ENCODE assay signal across 9 cellular contexts in the genomic region with DNA sequence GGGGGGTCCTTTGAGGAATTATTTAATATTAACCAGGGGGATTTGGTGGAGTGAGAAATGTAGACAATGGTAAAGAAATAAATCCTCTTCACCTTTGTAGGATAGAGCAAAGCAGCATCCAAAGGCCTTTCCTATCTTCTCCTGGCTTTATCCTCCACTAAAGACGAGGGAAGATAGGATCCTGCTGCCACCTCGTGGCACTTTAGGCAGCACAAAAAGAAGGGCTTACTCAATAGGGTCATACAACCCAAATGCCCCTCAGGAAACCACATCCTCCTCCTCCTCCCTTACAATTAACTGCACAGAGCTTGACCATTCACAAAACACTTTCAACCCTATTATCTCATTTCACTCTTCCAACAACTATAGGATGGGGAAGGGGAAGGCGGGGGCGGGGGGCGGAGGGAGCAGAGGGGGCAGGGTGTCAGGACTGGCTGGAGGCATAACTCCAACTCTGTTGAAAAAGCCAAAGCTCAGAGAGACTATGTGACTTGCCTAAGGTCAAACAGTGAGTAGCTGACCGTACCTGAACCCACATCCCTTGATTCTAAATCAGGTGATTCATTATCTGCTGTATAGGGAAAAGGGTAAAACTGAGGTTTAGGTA. TPM values are rescaled to one million over a fixed set of nuclear protein-coding genes. Genes with fewer than 3 reads are reported as not detected.
DNase-seq lines count a peak whose midpoint lies in the region.
"Had no signal": no experiment of that assay in that cellular context is flagged by ENCODE, and none has a peak within 500 bp of the region (broad histone marks: within the 10 kb centered on the region; RNA-seq: fewer than 3 reads in every experiment).

No MANE protein-coding gene starts in this region.

- H4K8ac ChIP-seq in mesenchymal stem cell (ENCODE audit: low read length) = no peak overlapping the region

- H3K4me3 Mint-ChIP-seq in activated naive CD4-positive, alpha-beta T cell treated with anti-CD3 and anti-CD28 coated beads for 36 hours = no peak overlapping the region
- H3K4me3 Mint-ChIP-seq in activated naive CD4-positive, alpha-beta T cell treated with anti-CD3 and anti-CD28 coated beads, Interleukin-2, amount 10 ng/mL, durations not matched to agents 7 days and 5 days = no peak overlapping the region
- no peak overlapping the region for H3K4me3 Mint-ChIP-seq in activated naive CD8-positive, alpha-beta T cell treated with anti-CD3 and anti-CD28 coated beads for 36 hours
- H3K4me3 Mint-ChIP-seq: activated naive CD8-positive, alpha-beta T cell treated with anti-CD3 and anti-CD28 coated beads, Interleukin-2, amount 10 ng/mL, durations not matched to agents 7 days and 5 days had no signal

- H3K14ac ChIP-seq in mesenchymal stem cell (ENCODE audit: low read length in 2 of 2) = no peak overlapping the region

- intact Hi-C loops in activated naive CD4-positive, alpha-beta T cell treated with anti-CD3 and anti-CD28 coated beads for 36 hours (cut with micrococcal nuclease) = no loop called here

- no peak overlapping the region for H2BK5ac ChIP-seq in mesenchymal stem cell (ENCODE audit: low read depth, low read length, poor library complexity, severe bottlenecking)

- no peaks in the 10 kb centered on the region for H3K4me1 Mint-ChIP-seq in activated naive CD4-positive, alpha-beta T cell treated with anti-CD3 and anti-CD28 coated beads for 36 hours (ENCODE audit: low read depth)
- no peaks in the 10 kb centered on the region for H3K4me1 Mint-ChIP-seq in activated naive CD4-positive, alpha-beta T cell treated with anti-CD3 and anti-CD28 coated beads, Interleukin-2, amount 10 ng/mL, durations not matched to agents 7 days and 5 days
- no peaks in the 10 kb centered on the region for H3K4me1 Mint-ChIP-seq in activated naive CD8-positive, alpha-beta T cell treated with anti-CD3 and anti-CD28 coated beads for 36 hours
- H3K4me1 Mint-ChIP-seq: activated naive CD8-positive, alpha-beta T cell treated with anti-CD3 and anti-CD28 coated beads, Interleukin-2, amount 10 ng/mL, durations not matched to agents 7 days and 5 days had no signal

- no peaks in the 10 kb centered on the region for H3K36me3 ChIP-seq in mesenchymal stem cell (ENCODE audit: control insufficient read depth in 1 of 2, insufficient read depth in 2 of 2, low read depth in 1 of 2, low read length in 2 of 2)

- no peak overlapping the region for H2BK12ac ChIP-seq in mesenchymal stem cell (ENCODE audit: low read length in 2 of 2)

- no peaks in the 10 kb centered on the region for H3K4me1 ChIP-seq in mesenchymal stem cell (ENCODE audit: control insufficient read depth, insufficient read depth, low read depth, low read length)

- DNase-seq in activated naive CD4-positive, alpha-beta T cell treated with anti-CD3 and anti-CD28 coated beads for 36 hours = peak; percentile 28
- DNase-seq in activated naive CD4-positive, alpha-beta T cell treated with anti-CD3 and anti-CD28 coated beads, Interleukin-2, amount 10 ng/mL, durations not matched to agents 7 days and 5 days = no peak
- DNase-seq in NCI-H446 treated with DMSO at 0.1 percent for 48 hours (lab: John Stamatoyannopoulos, UW) (peak; percentile 9), cerebellum (ENCODE audit: low spot score) (peak; percentile 19), mesenchymal stem cell (peak; percentile 41), cortex of kidney (lab: John Stamatoyannopoulos, UW) (no peak)
- DNase-seq in activated naive CD8-positive, alpha-beta T cell treated with anti-CD3 and anti-CD28 coated beads for 36 hours = no peak
- no peak for DNase-seq in activated CD8-positive, alpha-beta memory T cell treated with anti-CD3 and anti-CD28 coated beads for 24 hours
- DNase-seq: activated naive CD8-positive, alpha-beta T cell treated with anti-CD3 and anti-CD28 coated beads, Interleukin-2, amount 10 ng/mL, durations not matched to agents 7 days and 5 days had no signal

- peaks cover 0 to 6% of the 10 kb centered on the region in 2 experiments for H3K27me3 ChIP-seq in mesenchymal stem cell (ENCODE audit: control insufficient read depth in 1 of 2, insufficient read depth in 1 of 2, low read length in 2 of 2)

- CTCF ChIA-PET in activated naive CD4-positive, alpha-beta T cell treated with anti-CD3 and anti-CD28 coated beads for 36 hours (lab: Charles Lee) = interaction anchor here (0.8 to 1.1 kb wide), 2 partner anchors 43 to 71 kb away, joined by 3 to 5 read pairs; no protein-coding TSS in a partner anchor
- CTCF ChIA-PET in activated naive CD4-positive, alpha-beta T cell treated with anti-CD3 and anti-CD28 coated beads, Interleukin-2, amount 10 ng/mL, durations not matched to agents 7 days and 5 days (lab: Charles Lee) = interaction anchor here (1.7 kb wide), 1 partner anchor 43 kb away, joined by 7 read pairs; no protein-coding TSS in a partner anchor

- H3K18ac ChIP-seq in mesenchymal stem cell (ENCODE audit: low read depth in 1 of 2, low read length in 2 of 2) = no peak overlapping the region

- H3K9ac ChIP-seq in mesenchymal stem cell (ENCODE audit: low read length) = no peak overlapping the region

- H3K23ac ChIP-seq in mesenchymal stem cell (ENCODE audit: low read length in 2 of 2) = no peak overlapping the region

- H3K4ac ChIP-seq in mesenchymal stem cell (ENCODE audit: low read depth in 1 of 2, low read length in 2 of 2) = no peak overlapping the region

- H3K9me3 ChIP-seq in mesenchymal stem cell (ENCODE audit: control insufficient read depth, low read length) = no peaks in the 10 kb centered on the region

- H3K79me1 ChIP-seq in mesenchymal stem cell (replicated peaks; ENCODE audit: low read length, poor library complexity, severe bottlenecking) = no peaks in the 10 kb centered on the region

- H3K4me2 ChIP-seq in mesenchymal stem cell (ENCODE audit: low read length, poor library complexity, severe bottlenecking) = no peak overlapping the region

- H2BK15ac ChIP-seq in mesenchymal stem cell (ENCODE audit: low read depth, poor library complexity, severe bottlenecking) = no peak overlapping the region

- no peak overlapping the region for H2AK5ac ChIP-seq in mesenchymal stem cell (ENCODE audit: low read length, severe bottlenecking)

- H3K4me3 ChIP-seq in mesenchymal stem cell (ENCODE audit: insufficient read depth in 1 of 2, low read depth in 1 of 2, low read length in 2 of 2) = no peak overlapping the region

- peaks cover 3% of the 10 kb centered on the region for H3K36me3 Mint-ChIP-seq in activated naive CD4-positive, alpha-beta T cell treated with anti-CD3 and anti-CD28 coated beads for 36 hours (ENCODE audit: low read depth)
- H3K36me3 Mint-ChIP-seq in activated naive CD4-positive, alpha-beta T cell treated with anti-CD3 and anti-CD28 coated beads, Interleukin-2, amount 10 ng/mL, durations not matched to agents 7 days and 5 days = no peaks in the 10 kb centered on the region
- H3K36me3 Mint-ChIP-seq in activated naive CD8-positive, alpha-beta T cell treated with anti-CD3 and anti-CD28 coated beads for 36 hours = no peaks in the 10 kb centered on the region

- no peak overlapping the region for H3K27ac Mint-ChIP-seq in activated naive CD4-positive, alpha-beta T cell treated with anti-CD3 and anti-CD28 coated beads for 36 hours
- H3K27ac Mint-ChIP-seq in activated naive CD4-positive, alpha-beta T cell treated with anti-CD3 and anti-CD28 coated beads, Interleukin-2, amount 10 ng/mL, durations not matched to agents 7 days and 5 days = no peak overlapping the region
- no peak overlapping the region for H3K27ac Mint-ChIP-seq in activated naive CD8-positive, alpha-beta T cell treated with anti-CD3 and anti-CD28 coated beads for 36 hours
- H3K27ac Mint-ChIP-seq: activated naive CD8-positive, alpha-beta T cell treated with anti-CD3 and anti-CD28 coated beads, Interleukin-2, amount 10 ng/mL, durations not matched to agents 7 days and 5 days had no signal

- no peak overlapping the region for H2BK120ac ChIP-seq in mesenchymal stem cell (ENCODE audit: low read depth, low read length)

- no peak overlapping the region for H2AFZ ChIP-seq in mesenchymal stem cell (ENCODE audit: low read depth, low read length)

- H3K27me3 Mint-ChIP-seq in activated naive CD4-positive, alpha-beta T cell treated with anti-CD3 and anti-CD28 coated beads for 36 hours (ENCODE audit: low read depth) = no peaks in the 10 kb centered on the region
- H3K27me3 Mint-ChIP-seq in activated naive CD4-positive, alpha-beta T cell treated with anti-CD3 and anti-CD28 coated beads, Interleukin-2, amount 10 ng/mL, durations not matched to agents 7 days and 5 days = peaks cover 8% of the 10 kb centered on the region
- no peaks in the 10 kb centered on the region for H3K27me3 Mint-ChIP-seq in activated naive CD8-positive, alpha-beta T cell treated with anti-CD3 and anti-CD28 coated beads for 36 hours

- no peak overlapping the region for H4K91ac ChIP-seq in mesenchymal stem cell (ENCODE audit: low read length)

- WGBS in mesenchymal stem cell = 48% methylated on average over 5 of the region's 6 CpGs

- no peak overlapping the region for H3K27ac ChIP-seq in mesenchymal stem cell (ENCODE audit: low read length, poor library complexity, severe bottlenecking)

- peaks cover 6% of the 10 kb centered on the region for H3K9me3 Mint-ChIP-seq in activated naive CD4-positive, alpha-beta T cell treated with anti-CD3 and anti-CD28 coated beads for 36 hours
- H3K9me3 Mint-ChIP-seq in activated naive CD4-positive, alpha-beta T cell treated with anti-CD3 and anti-CD28 coated beads, Interleukin-2, amount 10 ng/mL, durations not matched to agents 7 days and 5 days = no peaks in the 10 kb centered on the region
- H3K9me3 Mint-ChIP-seq in activated naive CD8-positive, alpha-beta T cell treated with anti-CD3 and anti-CD28 coated beads for 36 hours = peaks cover 3% of the 10 kb centered on the region

RNA-seq across cellular contexts. Expression of a gene that starts 45.4 kb away (rescaled TPM):
- total RNA-seq in activated naive CD4-positive, alpha-beta T cell treated with anti-CD3 and anti-CD28 coated beads for 36 hours = not detected
- 0.18 TPM for total RNA-seq in cerebellum
- polyA plus RNA-seq in mesenchymal stem cell (2013, experiment 1 of 2) = not detected
- polyA plus RNA-seq in mesenchymal stem cell (2013, experiment 2 of 2) = not detected
- not detected for total RNA-seq in activated naive CD8-positive, alpha-beta T cell treated with anti-CD3 and anti-CD28 coated beads for 36 hours
- total RNA-seq: activated naive CD8-positive, alpha-beta T cell treated with anti-CD3 and anti-CD28 coated beads, Interleukin-2, amount 10 ng/mL, durations not matched to agents 7 days and 5 days had no signal

Comparison
In these comparisons a context has a peak if more than half of its experiments do, and no peak if none do; other contexts are left out.
1. DNase-seq: peak in activated naive CD4-positive, alpha-beta T cell treated with anti-CD3 and anti-CD28 coated beads for 36 hours (single experiment), NCI-H446 treated with DMSO at 0.1 percent for 48 hours (single experiment), cerebellum (single experiment) and mesenchymal stem cell (single experiment); none in activated naive CD4-positive, alpha-beta T cell treated with anti-CD3 and anti-CD28 coated beads, Interleukin-2, amount 10 ng/mL, durations not matched to agents 7 days and 5 days (single experiment), cortex of kidney (single experiment), activated naive CD8-positive, alpha-beta T cell treated with anti-CD3 and anti-CD28 coated beads for 36 hours (single experiment) and activated CD8-positive, alpha-beta memory T cell treated with anti-CD3 and anti-CD28 coated beads for 24 hours (single experiment).